In genomic region chr9:105062222-105062850, GRCh38 we compare ENCODE assay signal across 16 cellular contexts.
DNase-seq lines count a peak whose midpoint lies in the region; ATAC-seq, FAIRE-seq and TF ChIP-seq lines count a peak whose summit lies in the region.
"Had no signal": no experiment of that assay in that cellular context is flagged by ENCODE, and none has a peak within 500 bp of the region (broad histone marks: within the 10 kb centered on the region; RNA-seq: fewer than 3 reads in every experiment).

No MANE protein-coding gene starts in this region.

- H3K27ac Mint-ChIP-seq in activated T-cell treated with anti-CD3 and anti-CD28 coated beads, Interleukin-2, amount 50 U/mL, for 72 hours = no peak overlapping the region
- H3K27ac Mint-ChIP-seq: stimulated activated naive CD8-positive, alpha-beta T cell treated with anti-CD3 and anti-CD28 coated beads, Interleukin-15, Interleukin-2, amounts not matched to agents 100 ng/mL and 50 ng/mL, for 24 hours had no signal

- H3K9me3 Mint-ChIP-seq in activated T-cell treated with anti-CD3 and anti-CD28 coated beads, Interleukin-2, amount 50 U/mL, for 72 hours = peaks cover 0 to 3% of the 10 kb centered on the region in 2 donors
- H3K9me3 Mint-ChIP-seq: stimulated activated naive CD8-positive, alpha-beta T cell treated with anti-CD3 and anti-CD28 coated beads, Interleukin-15, Interleukin-2, amounts not matched to agents 100 ng/mL and 50 ng/mL, for 24 hours had no signal

- no peak for TF ChIP-seq RAD21 in HepG2 (CRISPR knock-in tag; IDR thresholded peaks at IDR 0.05)

- peaks cover 25% of the 10 kb centered on the region for H3K4me1 Mint-ChIP-seq in activated T-cell treated with anti-CD3 and anti-CD28 coated beads, Interleukin-2, amount 50 U/mL, for 72 hours (ENCODE audit: low read depth)

- 59% methylated on average over 6 of the region's 7 CpGs for WGBS in HepG2 (ENCODE audit: low lambda C conversion rate)

- H4K20me1 ChIP-seq in HepG2 (ENCODE audit: insufficient read depth, low read length) = no peaks in the 10 kb centered on the region

- FAIRE-seq in HepG2 (lab: Jason Lieb, UNC) = no peak

- no peak for TF ChIP-seq CTCF in HepG2 (CRISPR knock-in tag; IDR thresholded peaks at IDR 0.05)

- no peak overlapping the region for H3K9ac ChIP-seq in HepG2 (ENCODE audit: insufficient read depth, low read depth, low read length)
- H3K9ac ChIP-seq: KMS-11 had no signal

- H3K36me3 Mint-ChIP-seq in activated T-cell treated with anti-CD3 and anti-CD28 coated beads, Interleukin-2, amount 50 U/mL, for 72 hours (ENCODE audit: insufficient read depth in 2 of 2) = peaks cover 0 to 6% of the 10 kb centered on the region in 2 donors

- TF ChIP-seq POLR2A in HepG2 (IDR thresholded peaks at IDR 0.05; ENCODE audit: insufficient read depth in 1 of 2, low read depth in 2 of 2, low read length in 2 of 2) = no peak

- H3K27me3 ChIP-seq in HepG2 (ENCODE audit: control insufficient read depth in 1 of 2, insufficient read depth in 2 of 2, low read length in 2 of 2) = no peaks in the 10 kb centered on the region
- H3K27me3 ChIP-seq: esophagus squamous epithelium, uterus had no signal

- H3K27ac ChIP-seq in HepG2 (ENCODE audit: extremely low read length, insufficient read depth, low read length) = no peak overlapping the region
- H3K27ac ChIP-seq: HL-60, KMS-11, uterus had no signal

- peaks cover 13% of the 10 kb centered on the region for H3K27me3 Mint-ChIP-seq in activated T-cell treated with anti-CD3 and anti-CD28 coated beads, Interleukin-2, amount 50 U/mL, for 72 hours (ENCODE audit: low read depth)

- no peak overlapping the region for H3K4me3 ChIP-seq in HepG2 (replicated peaks in 1 of 3; ENCODE audit: insufficient read depth in 1 of 3, low read depth in 2 of 3, low read length in 3 of 3)
- H3K4me3 ChIP-seq: esophagus squamous epithelium, spleen, uterus had no signal

- no TSS peak for BruUV-seq in HepG2 (replicated peaks; lab: Mats Ljungman, UMichigan)

- H3K4me1 ChIP-seq in HepG2 (ENCODE audit: insufficient read depth, low read length) = peaks cover 50% of the 10 kb centered on the region

- peak; percentile 85 for DNase-seq in A172 (ENCODE audit: low spot score)
- peak; percentile 9 for DNase-seq in G401 (ENCODE audit: low spot score)
- peak; percentile 10 for DNase-seq in NCI-H774 (lab: John Stamatoyannopoulos, UW)
- no peak for DNase-seq in HepG2 (ENCODE audit: low spot score)
- DNase-seq in cardiac septum (ENCODE audit: low spot score) = no peak
- DNase-seq in stimulated activated naive CD4-positive, alpha-beta T cell (lab: John Stamatoyannopoulos, UW) = no peak
- no peak for DNase-seq in activated T-cell treated with anti-CD3 and anti-CD28 coated beads, Interleukin-2, amount 50 U/mL, for 72 hours
- DNase-seq: activated naive CD4-positive, alpha-beta T cell treated with Interleukin-2 at 50 U/mL for 16 hours; esophagus squamous epithelium; NCI-H1930; spleen; uterus had no signal

- H3K79me2 ChIP-seq in HepG2 (ENCODE audit: insufficient read depth, low read length) = no peaks in the 10 kb centered on the region

- in situ Hi-C loops in G401 (cut with HindIII; ENCODE audit: low sequenced_read_pairs) (no loop called here), HepG2 (cut with HindIII; ENCODE audit: extremely low pct_ligation_motif_present, low pct_unique_long_range_greater_than_20kb) (loop anchor here (10.0 kb wide), 1 partner anchor 138 kb away; the partner anchor contains the start of gene ABCA1)

- TF ChIP-seq EP300 in HepG2 (IDR thresholded peaks at IDR 0.05; ENCODE audit: low read depth in 2 of 2, low read length in 2 of 2) (no peak), HepG2 (CRISPR knock-in tag; IDR thresholded peaks at IDR 0.05; ENCODE audit: borderline replicate concordance) (no peak)

- CTCF ChIA-PET in HepG2 (lab: Yijun Ruan, JAX; ENCODE audit: low intra/inter-chr PET ratio, low total read pairs) = no interaction called here

- H3K4me2 ChIP-seq in HepG2 (ENCODE audit: low read depth, low read length) = no peak overlapping the region; the same call in 1 of the 2 replicates
- H3K4me2 ChIP-seq: KMS-11 had no signal

- intact Hi-C loops in HepG2 (cut with micrococcal nuclease; ENCODE audit: unreplicated experiment) (no loop called here), cardiac septum (cut with DNase I) (loop anchor here (10.0 kb wide), 1 partner anchor 198 kb away; no protein-coding TSS in a partner anchor)

- POLR2A ChIA-PET in HepG2 (lab: Yijun Ruan, JAX) = interaction anchor here (0.8 kb wide), 1 partner anchor 94 kb away, joined by 4 read pairs; no protein-coding TSS in a partner anchor

- H3K4me3 Mint-ChIP-seq in activated T-cell treated with anti-CD3 and anti-CD28 coated beads, Interleukin-2, amount 50 U/mL, for 72 hours = no peak overlapping the region
- H3K4me3 Mint-ChIP-seq: stimulated activated naive CD8-positive, alpha-beta T cell treated with anti-CD3 and anti-CD28 coated beads, Interleukin-15, Interleukin-2, amounts not matched to agents 100 ng/mL and 50 ng/mL, for 24 hours had no signal

- H2AFZ ChIP-seq in HepG2 (ENCODE audit: low read length) = no peak overlapping the region

- no peaks in the 10 kb centered on the region for H3K36me3 ChIP-seq in HepG2 (replicated peaks in 1 of 2; ENCODE audit: control insufficient read depth in 1 of 2, insufficient read depth in 2 of 2, low read length in 2 of 2)
- H3K36me3 ChIP-seq: esophagus squamous epithelium, spleen, uterus had no signal

- H3K9me3 ChIP-seq in HepG2 (ENCODE audit: low read length) = no peaks in the 10 kb centered on the region
- H3K9me3 ChIP-seq: esophagus squamous epithelium, spleen, uterus had no signal

- ATAC-seq in HepG2 (no peak), HG03469 (IDR thresholded peaks at IDR 0.05; ENCODE audit: unreplicated experiment) (no peak)
- no peak for ATAC-seq in activated T-cell treated with anti-CD3 and anti-CD28 coated beads, Interleukin-2, amount 50 U/mL, for 72 hours (replicated peaks in 1 of 2)

TF ChIP-seq in HepG2, 621 proteins besides CTCF, POLR2A, EP300 and RAD21:
- TF ChIP-seq ZBTB34 (CRISPR knock-in tag; IDR thresholded peaks at IDR 0.05) = no peak
- 0 out of 2 replicates have a peak, but pooled peaks have one; percentile 17 for TF ChIP-seq ARID3A (IDR thresholded peaks at IDR 0.05; ENCODE audit: low read depth, low read length)
- TF ChIP-seq ZFX (CRISPR knock-in tag; IDR thresholded peaks at IDR 0.05; ENCODE audit: low read depth) = no peak
- TF ChIP-seq FOSL2 (CRISPR knock-in tag; IDR thresholded peaks at IDR 0.05) = peak; percentile 44; the same call in 1 of the 2 replicates
- TF ChIP-seq ZNF644 (CRISPR knock-in tag; IDR thresholded peaks at IDR 0.05; ENCODE audit: low read depth) = peak; percentile 37; the same call in 1 of the 2 replicates
- no peak for TF ChIP-seq ZSCAN30 (CRISPR knock-in tag; IDR thresholded peaks at IDR 0.05)
- no peak for TF ChIP-seq ZNF354B (CRISPR knock-in tag; IDR thresholded peaks at IDR 0.05)
- TF ChIP-seq TFAP4 (IDR thresholded peaks at IDR 0.05; ENCODE audit: borderline replicate concordance, low read depth) = peak; percentile 59; the same call in 1 of the 2 replicates
- TF ChIP-seq GATAD2A (CRISPR knock-in tag; IDR thresholded peaks at IDR 0.05) = 0 out of 2 replicates have a peak, but pooled peaks have one; percentile 25
- 0 out of 2 replicates have a peak, but pooled peaks have one; percentile 17 for TF ChIP-seq ZSCAN25 (CRISPR knock-in tag; IDR thresholded peaks at IDR 0.05)
- TF ChIP-seq CEBPB (IDR thresholded peaks at IDR 0.05; ENCODE audit: borderline replicate concordance, low read depth, low read length) = peak; percentile 23; the same call in 1 of the 2 replicates
- peak in 1 of 2 experiments; percentile 52; a peak in 1 of 4 replicates for TF ChIP-seq ATF4 (CRISPR knock-in tag; IDR thresholded peaks at IDR 0.05)
TF ChIP-seq in HepG2: peak in this region for 8.

Comparison
In these comparisons a context has a peak if more than half of its experiments do, and no peak if none do; other contexts are left out.
1. DNase-seq: peak in A172 (single experiment), G401 (single experiment) and NCI-H774 (single experiment); none in HepG2 (single experiment), cardiac septum (single experiment), stimulated activated naive CD4-positive, alpha-beta T cell (0 of 6) and activated T-cell treated with anti-CD3 and anti-CD28 coated beads, Interleukin-2, amount 50 U/mL, for 72 hours (0 of 2).